ENCODE assay signal across 10 cellular contexts in genomic region chr19:32458500-32459123, GRCh38. TPM values are rescaled to one million over a fixed set of nuclear protein-coding genes. Genes with fewer than 3 reads are reported as not detected.
DNase-seq lines count a peak whose midpoint lies in the region; ATAC-seq and TF ChIP-seq lines count a peak whose summit lies in the region.
"Had no signal": no experiment of that assay in that cellular context is flagged by ENCODE, and none has a peak within 500 bp of the region (broad histone marks: within the 10 kb centered on the region; RNA-seq: fewer than 3 reads in every experiment).

No MANE protein-coding gene starts in this region.

- in situ Hi-C loops in ACHN (cut with HindIII; ENCODE audit: low pct_ligation_motif_present, low pct_unique_long_range_greater_than_20kb, low sequenced_read_pairs): no loop called here

- peak; percentile 14 for DNase-seq in fibroblast of villous mesenchyme (ENCODE audit: low read depth)
- DNase-seq in AG20443 (ENCODE audit: low spot score): no peak
- DNase-seq in ACHN: no peak
- no peak for DNase-seq in HPDE6-E6E7 (ENCODE audit: extremely low spot score)
- DNase-seq: activated naive CD4-positive, alpha-beta T cell treated with Interleukin-2 at 50 U/mL for 16 hours; SK-N-SH; stimulated activated CD4-positive, alpha-beta T cell treated with anti-CD3 and anti-CD28 coated beads, Interleukin-2, amount 100 ng/mL, for 48 hours had no signal

- peak; percentile 87 for ATAC-seq in GM18867 (IDR thresholded peaks at IDR 0.05; ENCODE audit: unreplicated experiment)
- peak; percentile 83 for ATAC-seq in GM21515 (IDR thresholded peaks at IDR 0.05; ENCODE audit: unreplicated experiment)
- ATAC-seq in HG03280 (IDR thresholded peaks at IDR 0.05; ENCODE audit: unreplicated experiment): peak; percentile 83

- no peak for TF ChIP-seq CTCF in fibroblast of villous mesenchyme (IDR thresholded peaks at IDR 0.05; ENCODE audit: insufficient read depth, low read depth, low read length)

- no peak overlapping the region for H3K4me3 ChIP-seq in fibroblast of villous mesenchyme (ENCODE audit: low read depth, low read length)

RNA-seq across cellular contexts. Expression of gene DPY19L3, which starts 53.0 kb away (rescaled TPM):
- total RNA-seq in fibroblast of villous mesenchyme: 22.5 and 30.0 TPM in 2 replicates
